In the genomic region with DNA sequence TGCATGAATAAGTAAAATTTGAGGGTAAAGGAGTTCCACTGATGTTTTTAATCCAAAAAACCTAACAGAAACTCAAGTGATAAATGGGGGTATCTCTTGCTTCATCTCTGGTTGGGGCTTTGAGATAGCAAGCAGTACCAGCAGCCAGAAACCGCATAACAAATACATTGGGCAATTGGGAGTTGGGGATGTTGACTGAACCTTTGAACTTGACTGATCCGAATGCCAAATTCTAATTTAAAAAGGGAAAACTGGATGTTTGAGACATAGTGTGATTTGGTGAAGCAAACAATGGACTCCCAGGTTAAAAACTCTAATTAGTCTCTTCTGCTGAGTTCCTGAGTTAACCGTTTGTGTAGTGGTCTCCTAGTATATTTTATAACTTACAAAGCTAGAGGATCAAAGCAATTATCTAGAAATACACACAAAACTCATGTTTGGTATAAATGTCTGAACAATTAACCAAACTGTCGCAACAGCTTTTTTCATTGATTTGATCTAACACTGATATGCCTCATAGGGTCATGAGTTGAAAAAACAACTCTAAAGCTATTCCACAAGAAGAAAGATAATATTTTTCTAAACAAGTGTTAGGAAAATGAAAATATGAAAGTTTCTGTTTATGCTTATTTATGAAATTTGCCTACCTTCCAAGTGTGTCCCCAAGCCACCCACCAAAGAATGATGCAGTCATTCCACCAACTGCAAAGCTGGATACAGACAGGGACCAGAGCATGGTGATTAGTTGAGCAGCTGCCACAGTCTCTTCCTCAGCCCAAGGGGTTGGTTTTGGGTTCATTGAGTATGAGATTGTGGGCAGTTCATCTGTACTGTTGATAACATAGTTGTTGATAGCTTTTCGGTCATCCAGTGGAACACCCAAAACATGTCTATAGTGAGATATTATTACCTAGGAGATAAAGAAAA, we compare ENCODE assay signal across 1 cellular context.
TF ChIP-seq lines count a peak whose summit lies in the region.

No MANE protein-coding gene starts in this region.

TF ChIP-seq in HepG2, 621 proteins besides CTCF, POLR2A, EP300 and RAD21 (continued from another document and continues in another):
- TF ChIP-seq, protein P1, sequence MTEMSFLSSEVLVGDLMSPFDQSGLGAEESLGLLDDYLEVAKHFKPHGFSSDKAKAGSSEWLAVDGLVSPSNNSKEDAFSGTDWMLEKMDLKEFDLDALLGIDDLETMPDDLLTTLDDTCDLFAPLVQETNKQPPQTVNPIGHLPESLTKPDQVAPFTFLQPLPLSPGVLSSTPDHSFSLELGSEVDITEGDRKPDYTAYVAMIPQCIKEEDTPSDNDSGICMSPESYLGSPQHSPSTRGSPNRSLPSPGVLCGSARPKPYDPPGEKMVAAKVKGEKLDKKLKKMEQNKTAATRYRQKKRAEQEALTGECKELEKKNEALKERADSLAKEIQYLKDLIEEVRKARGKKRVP (CRISPR knock-in tag; IDR thresholded peaks at IDR 0.05): peak in 1 of 2 experiments; percentile 60; a peak in 1 of 4 replicates
- TF ChIP-seq, protein P2, sequence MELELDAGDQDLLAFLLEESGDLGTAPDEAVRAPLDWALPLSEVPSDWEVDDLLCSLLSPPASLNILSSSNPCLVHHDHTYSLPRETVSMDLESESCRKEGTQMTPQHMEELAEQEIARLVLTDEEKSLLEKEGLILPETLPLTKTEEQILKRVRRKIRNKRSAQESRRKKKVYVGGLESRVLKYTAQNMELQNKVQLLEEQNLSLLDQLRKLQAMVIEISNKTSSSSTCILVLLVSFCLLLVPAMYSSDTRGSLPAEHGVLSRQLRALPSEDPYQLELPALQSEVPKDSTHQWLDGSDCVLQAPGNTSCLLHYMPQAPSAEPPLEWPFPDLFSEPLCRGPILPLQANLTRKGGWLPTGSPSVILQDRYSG (CRISPR knock-in tag; IDR thresholded peaks at IDR 0.05): no peak
- TF ChIP-seq, protein P3, sequence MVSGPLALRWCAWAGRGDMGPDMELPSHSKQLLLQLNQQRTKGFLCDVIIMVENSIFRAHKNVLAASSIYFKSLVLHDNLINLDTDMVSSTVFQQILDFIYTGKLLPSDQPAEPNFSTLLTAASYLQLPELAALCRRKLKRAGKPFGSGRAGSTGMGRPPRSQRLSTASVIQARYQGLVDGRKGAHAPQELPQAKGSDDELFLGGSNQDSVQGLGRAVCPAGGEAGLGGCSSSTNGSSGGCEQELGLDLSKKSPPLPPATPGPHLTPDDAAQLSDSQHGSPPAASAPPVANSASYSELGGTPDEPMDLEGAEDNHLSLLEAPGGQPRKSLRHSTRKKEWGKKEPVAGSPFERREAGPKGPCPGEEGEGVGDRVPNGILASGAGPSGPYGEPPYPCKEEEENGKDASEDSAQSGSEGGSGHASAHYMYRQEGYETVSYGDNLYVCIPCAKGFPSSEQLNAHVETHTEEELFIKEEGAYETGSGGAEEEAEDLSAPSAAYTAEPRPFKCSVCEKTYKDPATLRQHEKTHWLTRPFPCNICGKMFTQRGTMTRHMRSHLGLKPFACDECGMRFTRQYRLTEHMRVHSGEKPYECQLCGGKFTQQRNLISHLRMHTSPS (CRISPR knock-in tag; IDR thresholded peaks at IDR 0.05; ENCODE audit: low read depth): no peak
- TF ChIP-seq NR2C2 (CRISPR knock-in tag; IDR thresholded peaks at IDR 0.05; ENCODE audit: borderline replicate concordance) (peak; percentile 83), KLF13 (CRISPR knock-in tag; IDR thresholded peaks at IDR 0.05) (no peak), HNF4G (IDR thresholded peaks at IDR 0.05; ENCODE audit: borderline replicate concordance, low read depth, low read length) (peak; percentile 95), HNF4G (CRISPR knock-in tag; IDR thresholded peaks at IDR 0.05; ENCODE audit: borderline replicate concordance, low read depth) (no peak; the same call in 1 of the 2 replicates), ARID2 (CRISPR knock-in tag; IDR thresholded peaks at IDR 0.05; ENCODE audit: borderline replicate concordance) (0 out of 2 replicates have a peak, but pooled peaks have one; percentile 20), AHR (CRISPR knock-in tag; IDR thresholded peaks at IDR 0.05) (no peak), ZNF264 (CRISPR knock-in tag; IDR thresholded peaks at IDR 0.05) (peak; percentile 78; the same call in 1 of the 2 replicates), ZNF841 (CRISPR knock-in tag; IDR thresholded peaks at IDR 0.05; ENCODE audit: borderline replicate concordance) (no peak), RELA (CRISPR knock-in tag; IDR thresholded peaks at IDR 0.05) (no peak), ZNF138 (CRISPR knock-in tag; IDR thresholded peaks at IDR 0.05; ENCODE audit: low read depth) (no peak), ZNF326 (CRISPR knock-in tag; IDR thresholded peaks at IDR 0.05; ENCODE audit: borderline replicate concordance) (no peak), ISL2 (CRISPR knock-in tag; IDR thresholded peaks at IDR 0.05) (peak; percentile 99), GZF1 (CRISPR knock-in tag; IDR thresholded peaks at IDR 0.05) (no peak), SALL2 (CRISPR knock-in tag; IDR thresholded peaks at IDR 0.05) (no peak)
- TF ChIP-seq, protein P4, sequence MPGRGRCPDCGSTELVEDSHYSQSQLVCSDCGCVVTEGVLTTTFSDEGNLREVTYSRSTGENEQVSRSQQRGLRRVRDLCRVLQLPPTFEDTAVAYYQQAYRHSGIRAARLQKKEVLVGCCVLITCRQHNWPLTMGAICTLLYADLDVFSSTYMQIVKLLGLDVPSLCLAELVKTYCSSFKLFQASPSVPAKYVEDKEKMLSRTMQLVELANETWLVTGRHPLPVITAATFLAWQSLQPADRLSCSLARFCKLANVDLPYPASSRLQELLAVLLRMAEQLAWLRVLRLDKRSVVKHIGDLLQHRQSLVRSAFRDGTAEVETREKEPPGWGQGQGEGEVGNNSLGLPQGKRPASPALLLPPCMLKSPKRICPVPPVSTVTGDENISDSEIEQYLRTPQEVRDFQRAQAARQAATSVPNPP (CRISPR knock-in tag; IDR thresholded peaks at IDR 0.05): no peak
- TF ChIP-seq, protein P5, sequence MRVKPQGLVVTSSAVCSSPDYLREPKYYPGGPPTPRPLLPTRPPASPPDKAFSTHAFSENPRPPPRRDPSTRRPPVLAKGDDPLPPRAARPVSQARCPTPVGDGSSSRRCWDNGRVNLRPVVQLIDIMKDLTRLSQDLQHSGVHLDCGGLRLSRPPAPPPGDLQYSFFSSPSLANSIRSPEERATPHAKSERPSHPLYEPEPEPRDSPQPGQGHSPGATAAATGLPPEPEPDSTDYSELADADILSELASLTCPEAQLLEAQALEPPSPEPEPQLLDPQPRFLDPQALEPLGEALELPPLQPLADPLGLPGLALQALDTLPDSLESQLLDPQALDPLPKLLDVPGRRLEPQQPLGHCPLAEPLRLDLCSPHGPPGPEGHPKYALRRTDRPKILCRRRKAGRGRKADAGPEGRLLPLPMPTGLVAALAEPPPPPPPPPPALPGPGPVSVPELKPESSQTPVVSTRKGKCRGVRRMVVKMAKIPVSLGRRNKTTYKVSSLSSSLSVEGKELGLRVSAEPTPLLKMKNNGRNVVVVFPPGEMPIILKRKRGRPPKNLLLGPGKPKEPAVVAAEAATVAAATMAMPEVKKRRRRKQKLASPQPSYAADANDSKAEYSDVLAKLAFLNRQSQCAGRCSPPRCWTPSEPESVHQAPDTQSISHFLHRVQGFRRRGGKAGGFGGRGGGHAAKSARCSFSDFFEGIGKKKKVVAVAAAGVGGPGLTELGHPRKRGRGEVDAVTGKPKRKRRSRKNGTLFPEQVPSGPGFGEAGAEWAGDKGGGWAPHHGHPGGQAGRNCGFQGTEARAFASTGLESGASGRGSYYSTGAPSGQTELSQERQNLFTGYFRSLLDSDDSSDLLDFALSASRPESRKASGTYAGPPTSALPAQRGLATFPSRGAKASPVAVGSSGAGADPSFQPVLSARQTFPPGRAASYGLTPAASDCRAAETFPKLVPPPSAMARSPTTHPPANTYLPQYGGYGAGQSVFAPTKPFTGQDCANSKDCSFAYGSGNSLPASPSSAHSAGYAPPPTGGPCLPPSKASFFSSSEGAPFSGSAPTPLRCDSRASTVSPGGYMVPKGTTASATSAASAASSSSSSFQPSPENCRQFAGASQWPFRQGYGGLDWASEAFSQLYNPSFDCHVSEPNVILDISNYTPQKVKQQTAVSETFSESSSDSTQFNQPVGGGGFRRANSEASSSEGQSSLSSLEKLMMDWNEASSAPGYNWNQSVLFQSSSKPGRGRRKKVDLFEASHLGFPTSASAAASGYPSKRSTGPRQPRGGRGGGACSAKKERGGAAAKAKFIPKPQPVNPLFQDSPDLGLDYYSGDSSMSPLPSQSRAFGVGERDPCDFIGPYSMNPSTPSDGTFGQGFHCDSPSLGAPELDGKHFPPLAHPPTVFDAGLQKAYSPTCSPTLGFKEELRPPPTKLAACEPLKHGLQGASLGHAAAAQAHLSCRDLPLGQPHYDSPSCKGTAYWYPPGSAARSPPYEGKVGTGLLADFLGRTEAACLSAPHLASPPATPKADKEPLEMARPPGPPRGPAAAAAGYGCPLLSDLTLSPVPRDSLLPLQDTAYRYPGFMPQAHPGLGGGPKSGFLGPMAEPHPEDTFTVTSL (CRISPR knock-in tag; IDR thresholded peaks at IDR 0.05; ENCODE audit: borderline replicate concordance): peak; percentile 99
- TF ChIP-seq, protein P6, sequence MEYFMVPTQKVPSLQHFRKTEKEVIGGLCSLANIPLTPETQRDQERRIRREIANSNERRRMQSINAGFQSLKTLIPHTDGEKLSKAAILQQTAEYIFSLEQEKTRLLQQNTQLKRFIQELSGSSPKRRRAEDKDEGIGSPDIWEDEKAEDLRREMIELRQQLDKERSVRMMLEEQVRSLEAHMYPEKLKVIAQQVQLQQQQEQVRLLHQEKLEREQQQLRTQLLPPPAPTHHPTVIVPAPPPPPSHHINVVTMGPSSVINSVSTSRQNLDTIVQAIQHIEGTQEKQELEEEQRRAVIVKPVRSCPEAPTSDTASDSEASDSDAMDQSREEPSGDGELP (IDR thresholded peaks at IDR 0.05; ENCODE audit: borderline replicate concordance, low read depth): peak; percentile 32; the same call in 1 of the 2 replicates
- TF ChIP-seq, protein P7, sequence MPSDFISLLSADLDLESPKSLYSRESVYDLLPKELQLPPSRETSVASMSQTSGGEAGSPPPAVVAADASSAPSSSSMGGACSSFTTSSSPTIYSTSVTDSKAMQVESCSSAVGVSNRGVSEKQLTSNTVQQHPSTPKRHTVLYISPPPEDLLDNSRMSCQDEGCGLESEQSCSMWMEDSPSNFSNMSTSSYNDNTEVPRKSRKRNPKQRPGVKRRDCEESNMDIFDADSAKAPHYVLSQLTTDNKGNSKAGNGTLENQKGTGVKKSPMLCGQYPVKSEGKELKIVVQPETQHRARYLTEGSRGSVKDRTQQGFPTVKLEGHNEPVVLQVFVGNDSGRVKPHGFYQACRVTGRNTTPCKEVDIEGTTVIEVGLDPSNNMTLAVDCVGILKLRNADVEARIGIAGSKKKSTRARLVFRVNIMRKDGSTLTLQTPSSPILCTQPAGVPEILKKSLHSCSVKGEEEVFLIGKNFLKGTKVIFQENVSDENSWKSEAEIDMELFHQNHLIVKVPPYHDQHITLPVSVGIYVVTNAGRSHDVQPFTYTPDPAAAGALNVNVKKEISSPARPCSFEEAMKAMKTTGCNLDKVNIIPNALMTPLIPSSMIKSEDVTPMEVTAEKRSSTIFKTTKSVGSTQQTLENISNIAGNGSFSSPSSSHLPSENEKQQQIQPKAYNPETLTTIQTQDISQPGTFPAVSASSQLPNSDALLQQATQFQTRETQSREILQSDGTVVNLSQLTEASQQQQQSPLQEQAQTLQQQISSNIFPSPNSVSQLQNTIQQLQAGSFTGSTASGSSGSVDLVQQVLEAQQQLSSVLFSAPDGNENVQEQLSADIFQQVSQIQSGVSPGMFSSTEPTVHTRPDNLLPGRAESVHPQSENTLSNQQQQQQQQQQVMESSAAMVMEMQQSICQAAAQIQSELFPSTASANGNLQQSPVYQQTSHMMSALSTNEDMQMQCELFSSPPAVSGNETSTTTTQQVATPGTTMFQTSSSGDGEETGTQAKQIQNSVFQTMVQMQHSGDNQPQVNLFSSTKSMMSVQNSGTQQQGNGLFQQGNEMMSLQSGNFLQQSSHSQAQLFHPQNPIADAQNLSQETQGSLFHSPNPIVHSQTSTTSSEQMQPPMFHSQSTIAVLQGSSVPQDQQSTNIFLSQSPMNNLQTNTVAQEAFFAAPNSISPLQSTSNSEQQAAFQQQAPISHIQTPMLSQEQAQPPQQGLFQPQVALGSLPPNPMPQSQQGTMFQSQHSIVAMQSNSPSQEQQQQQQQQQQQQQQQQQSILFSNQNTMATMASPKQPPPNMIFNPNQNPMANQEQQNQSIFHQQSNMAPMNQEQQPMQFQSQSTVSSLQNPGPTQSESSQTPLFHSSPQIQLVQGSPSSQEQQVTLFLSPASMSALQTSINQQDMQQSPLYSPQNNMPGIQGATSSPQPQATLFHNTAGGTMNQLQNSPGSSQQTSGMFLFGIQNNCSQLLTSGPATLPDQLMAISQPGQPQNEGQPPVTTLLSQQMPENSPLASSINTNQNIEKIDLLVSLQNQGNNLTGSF (CRISPR knock-in tag; IDR thresholded peaks at IDR 0.05): no peak
- TF ChIP-seq, protein P8, sequence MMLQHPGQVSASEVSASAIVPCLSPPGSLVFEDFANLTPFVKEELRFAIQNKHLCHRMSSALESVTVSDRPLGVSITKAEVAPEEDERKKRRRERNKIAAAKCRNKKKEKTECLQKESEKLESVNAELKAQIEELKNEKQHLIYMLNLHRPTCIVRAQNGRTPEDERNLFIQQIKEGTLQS (CRISPR knock-in tag; IDR thresholded peaks at IDR 0.05): peak; percentile 50; the same call in 1 of the 2 replicates
- TF ChIP-seq, protein P9, sequence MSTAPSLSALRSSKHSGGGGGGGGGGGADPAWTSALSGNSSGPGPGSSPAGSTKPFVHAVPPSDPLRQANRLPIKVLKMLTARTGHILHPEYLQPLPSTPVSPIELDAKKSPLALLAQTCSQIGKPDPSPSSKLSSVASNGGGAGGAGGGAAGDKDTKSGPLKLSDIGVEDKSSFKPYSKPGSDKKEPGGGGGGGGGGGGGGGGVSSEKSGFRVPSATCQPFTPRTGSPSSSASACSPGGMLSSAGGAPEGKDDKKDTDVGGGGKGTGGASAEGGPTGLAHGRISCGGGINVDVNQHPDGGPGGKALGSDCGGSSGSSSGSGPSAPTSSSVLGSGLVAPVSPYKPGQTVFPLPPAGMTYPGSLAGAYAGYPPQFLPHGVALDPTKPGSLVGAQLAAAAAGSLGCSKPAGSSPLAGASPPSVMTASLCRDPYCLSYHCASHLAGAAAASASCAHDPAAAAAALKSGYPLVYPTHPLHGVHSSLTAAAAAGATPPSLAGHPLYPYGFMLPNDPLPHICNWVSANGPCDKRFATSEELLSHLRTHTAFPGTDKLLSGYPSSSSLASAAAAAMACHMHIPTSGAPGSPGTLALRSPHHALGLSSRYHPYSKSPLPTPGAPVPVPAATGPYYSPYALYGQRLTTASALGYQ (CRISPR knock-in tag; IDR thresholded peaks at IDR 0.05): peak; percentile 95
- TF ChIP-seq, protein P10, sequence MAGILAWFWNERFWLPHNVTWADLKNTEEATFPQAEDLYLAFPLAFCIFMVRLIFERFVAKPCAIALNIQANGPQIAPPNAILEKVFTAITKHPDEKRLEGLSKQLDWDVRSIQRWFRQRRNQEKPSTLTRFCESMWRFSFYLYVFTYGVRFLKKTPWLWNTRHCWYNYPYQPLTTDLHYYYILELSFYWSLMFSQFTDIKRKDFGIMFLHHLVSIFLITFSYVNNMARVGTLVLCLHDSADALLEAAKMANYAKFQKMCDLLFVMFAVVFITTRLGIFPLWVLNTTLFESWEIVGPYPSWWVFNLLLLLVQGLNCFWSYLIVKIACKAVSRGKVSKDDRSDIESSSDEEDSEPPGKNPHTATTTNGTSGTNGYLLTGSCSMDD (CRISPR knock-in tag; IDR thresholded peaks at IDR 0.05): no peak
- TF ChIP-seq, protein P11, sequence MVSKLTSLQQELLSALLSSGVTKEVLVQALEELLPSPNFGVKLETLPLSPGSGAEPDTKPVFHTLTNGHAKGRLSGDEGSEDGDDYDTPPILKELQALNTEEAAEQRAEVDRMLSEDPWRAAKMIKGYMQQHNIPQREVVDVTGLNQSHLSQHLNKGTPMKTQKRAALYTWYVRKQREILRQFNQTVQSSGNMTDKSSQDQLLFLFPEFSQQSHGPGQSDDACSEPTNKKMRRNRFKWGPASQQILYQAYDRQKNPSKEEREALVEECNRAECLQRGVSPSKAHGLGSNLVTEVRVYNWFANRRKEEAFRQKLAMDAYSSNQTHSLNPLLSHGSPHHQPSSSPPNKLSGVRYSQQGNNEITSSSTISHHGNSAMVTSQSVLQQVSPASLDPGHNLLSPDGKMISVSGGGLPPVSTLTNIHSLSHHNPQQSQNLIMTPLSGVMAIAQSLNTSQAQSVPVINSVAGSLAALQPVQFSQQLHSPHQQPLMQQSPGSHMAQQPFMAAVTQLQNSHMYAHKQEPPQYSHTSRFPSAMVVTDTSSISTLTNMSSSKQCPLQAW (CRISPR knock-in tag; IDR thresholded peaks at IDR 0.05): peak; percentile 69; the same call in 1 of the 2 replicates
